In the genomic region with DNA sequence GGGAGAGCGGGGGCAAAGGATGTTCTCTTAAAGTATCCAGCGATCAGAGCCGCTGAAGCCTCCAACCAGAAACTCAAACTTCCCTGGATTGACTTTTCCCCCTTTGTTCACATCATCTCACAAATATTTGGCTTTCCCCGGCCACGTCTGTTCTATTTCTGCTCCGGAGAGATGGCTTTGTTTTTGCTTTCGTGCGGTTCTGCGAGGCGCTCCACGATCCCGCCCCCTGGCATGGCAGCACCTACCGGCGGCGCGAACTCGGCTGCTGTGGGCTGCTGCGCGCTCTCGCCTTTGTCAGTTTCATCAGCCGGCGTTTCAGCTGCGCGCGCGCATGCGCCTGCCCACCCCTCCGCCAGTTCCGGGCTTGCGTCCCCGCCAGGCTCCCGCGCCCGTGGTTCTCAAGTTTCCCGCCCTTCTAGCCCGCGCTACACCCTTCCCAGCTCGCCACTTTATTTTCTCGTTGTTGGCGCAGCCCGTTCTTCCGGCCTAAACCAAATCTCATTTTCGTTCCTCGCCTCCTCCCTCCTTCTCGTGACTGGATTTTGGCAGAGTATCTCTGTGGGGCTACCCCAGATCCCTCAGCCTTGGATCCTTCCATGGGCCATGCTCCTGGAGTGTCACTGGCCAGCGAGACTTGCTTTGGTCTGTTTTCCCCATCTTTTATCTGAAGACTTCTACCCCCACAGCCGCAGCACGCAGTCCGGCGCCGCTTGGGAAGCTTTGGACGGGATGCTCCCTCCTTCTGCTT, we compare ENCODE assay signal across 1 cellular context.
TF ChIP-seq lines count a peak whose summit lies in the region.

No MANE protein-coding gene starts in this region.

TF ChIP-seq in GM12878, 131 proteins besides CTCF, POLR2A, EP300 and RAD21 (continued from another document):
- TF ChIP-seq, protein P1, sequence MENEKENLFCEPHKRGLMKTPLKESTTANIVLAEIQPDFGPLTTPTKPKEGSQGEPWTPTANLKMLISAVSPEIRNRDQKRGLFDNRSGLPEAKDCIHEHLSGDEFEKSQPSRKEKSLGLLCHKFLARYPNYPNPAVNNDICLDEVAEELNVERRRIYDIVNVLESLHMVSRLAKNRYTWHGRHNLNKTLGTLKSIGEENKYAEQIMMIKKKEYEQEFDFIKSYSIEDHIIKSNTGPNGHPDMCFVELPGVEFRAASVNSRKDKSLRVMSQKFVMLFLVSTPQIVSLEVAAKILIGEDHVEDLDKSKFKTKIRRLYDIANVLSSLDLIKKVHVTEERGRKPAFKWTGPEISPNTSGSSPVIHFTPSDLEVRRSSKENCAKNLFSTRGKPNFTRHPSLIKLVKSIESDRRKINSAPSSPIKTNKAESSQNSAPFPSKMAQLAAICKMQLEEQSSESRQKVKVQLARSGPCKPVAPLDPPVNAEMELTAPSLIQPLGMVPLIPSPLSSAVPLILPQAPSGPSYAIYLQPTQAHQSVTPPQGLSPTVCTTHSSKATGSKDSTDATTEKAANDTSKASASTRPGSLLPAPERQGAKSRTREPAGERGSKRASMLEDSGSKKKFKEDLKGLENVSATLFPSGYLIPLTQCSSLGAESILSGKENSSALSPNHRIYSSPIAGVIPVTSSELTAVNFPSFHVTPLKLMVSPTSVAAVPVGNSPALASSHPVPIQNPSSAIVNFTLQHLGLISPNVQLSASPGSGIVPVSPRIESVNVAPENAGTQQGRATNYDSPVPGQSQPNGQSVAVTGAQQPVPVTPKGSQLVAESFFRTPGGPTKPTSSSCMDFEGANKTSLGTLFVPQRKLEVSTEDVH (IDR thresholded peaks at IDR 0.05; ENCODE audit: low read depth, partially characterized antibody), result peak; percentile 45
- TF ChIP-seq, protein P2, sequence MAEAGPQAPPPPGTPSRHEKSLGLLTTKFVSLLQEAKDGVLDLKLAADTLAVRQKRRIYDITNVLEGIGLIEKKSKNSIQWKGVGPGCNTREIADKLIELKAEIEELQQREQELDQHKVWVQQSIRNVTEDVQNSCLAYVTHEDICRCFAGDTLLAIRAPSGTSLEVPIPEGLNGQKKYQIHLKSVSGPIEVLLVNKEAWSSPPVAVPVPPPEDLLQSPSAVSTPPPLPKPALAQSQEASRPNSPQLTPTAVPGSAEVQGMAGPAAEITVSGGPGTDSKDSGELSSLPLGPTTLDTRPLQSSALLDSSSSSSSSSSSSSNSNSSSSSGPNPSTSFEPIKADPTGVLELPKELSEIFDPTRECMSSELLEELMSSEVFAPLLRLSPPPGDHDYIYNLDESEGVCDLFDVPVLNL (IDR thresholded peaks at IDR 0.05; ENCODE audit: low read depth, low read length), result peak; percentile 69
- TF ChIP-seq, protein P3, sequence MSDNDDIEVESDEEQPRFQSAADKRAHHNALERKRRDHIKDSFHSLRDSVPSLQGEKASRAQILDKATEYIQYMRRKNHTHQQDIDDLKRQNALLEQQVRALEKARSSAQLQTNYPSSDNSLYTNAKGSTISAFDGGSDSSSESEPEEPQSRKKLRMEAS (IDR thresholded peaks at IDR 0.05; ENCODE audit: low read depth, low read length), result 0 out of 2 replicates have a peak, but pooled peaks have one; percentile 64
- TF ChIP-seq NFXL1 (IDR thresholded peaks at IDR 0.05; ENCODE audit: borderline replicate concordance) (no peak), SMAD1 (IDR thresholded peaks at IDR 0.05; ENCODE audit: low read depth, partially characterized antibody) (no peak), RB1 (IDR thresholded peaks at IDR 0.05; ENCODE audit: borderline replicate concordance) (peak; percentile 88; the same call in 1 of the 2 replicates), MEF2A (IDR thresholded peaks at IDR 0.05; ENCODE audit: insufficient read depth, low read depth, low read length) (no peak), RBBP5 (conservative IDR thresholded peaks at IDR 0.05) (no peak), HDGF (IDR thresholded peaks at IDR 0.05) (no peak), GATAD2B (conservative IDR thresholded peaks at IDR 0.05; ENCODE audit: low read depth) (0 out of 2 replicates have a peak, but pooled peaks have one; percentile 33), RUNX3 (IDR thresholded peaks at IDR 0.05; ENCODE audit: low read length) (peak; percentile 42; the same call in 1 of the 2 replicates), SREBF2 (IDR thresholded peaks at IDR 0.05; ENCODE audit: low read length) (no peak), DPF2 (IDR thresholded peaks at IDR 0.05) (no peak), CBX5 (IDR thresholded peaks at IDR 0.05; ENCODE audit: low read depth) (no peak), ESRRA (IDR thresholded peaks at IDR 0.05; ENCODE audit: low read length) (no peak), KDM1A (IDR thresholded peaks at IDR 0.05; ENCODE audit: borderline replicate concordance) (no peak), CHD1 (IDR thresholded peaks at IDR 0.05; ENCODE audit: low read depth, low read length) (no peak), MEF2B (IDR thresholded peaks at IDR 0.05; ENCODE audit: partially characterized antibody, poor library complexity, severe bottlenecking) (no peak), LARP7 (IDR thresholded peaks at IDR 0.05) (peak; percentile 39; the same call in 1 of the 2 replicates), PKNOX1 (IDR thresholded peaks at IDR 0.05) (peak; percentile 73), SIN3A (IDR thresholded peaks at IDR 0.05; ENCODE audit: low read depth, low read length) (0 out of 2 replicates have a peak, but pooled peaks have one; percentile 14), BHLHE40 (IDR thresholded peaks at IDR 0.05; ENCODE audit: borderline replicate concordance in 1 of 2, low read depth in 2 of 2, low read length in 1 of 2) (peak in 1 of 2 experiments; percentile 22; a peak in 1 of 4 replicates), ZNF687 (IDR thresholded peaks at IDR 0.05) (0 out of 2 replicates have a peak, but pooled peaks have one; percentile 22), TBL1XR1 (IDR thresholded peaks at IDR 0.05; ENCODE audit: low read depth, low read length) (no peak)
- TF ChIP-seq, protein P4, sequence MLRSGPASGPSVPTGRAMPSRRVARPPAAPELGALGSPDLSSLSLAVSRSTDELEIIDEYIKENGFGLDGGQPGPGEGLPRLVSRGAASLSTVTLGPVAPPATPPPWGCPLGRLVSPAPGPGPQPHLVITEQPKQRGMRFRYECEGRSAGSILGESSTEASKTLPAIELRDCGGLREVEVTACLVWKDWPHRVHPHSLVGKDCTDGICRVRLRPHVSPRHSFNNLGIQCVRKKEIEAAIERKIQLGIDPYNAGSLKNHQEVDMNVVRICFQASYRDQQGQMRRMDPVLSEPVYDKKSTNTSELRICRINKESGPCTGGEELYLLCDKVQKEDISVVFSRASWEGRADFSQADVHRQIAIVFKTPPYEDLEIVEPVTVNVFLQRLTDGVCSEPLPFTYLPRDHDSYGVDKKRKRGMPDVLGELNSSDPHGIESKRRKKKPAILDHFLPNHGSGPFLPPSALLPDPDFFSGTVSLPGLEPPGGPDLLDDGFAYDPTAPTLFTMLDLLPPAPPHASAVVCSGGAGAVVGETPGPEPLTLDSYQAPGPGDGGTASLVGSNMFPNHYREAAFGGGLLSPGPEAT (IDR thresholded peaks at IDR 0.05; ENCODE audit: low read depth), result peak; percentile 36; the same call in 1 of the 2 replicates
- TF ChIP-seq, protein P5, sequence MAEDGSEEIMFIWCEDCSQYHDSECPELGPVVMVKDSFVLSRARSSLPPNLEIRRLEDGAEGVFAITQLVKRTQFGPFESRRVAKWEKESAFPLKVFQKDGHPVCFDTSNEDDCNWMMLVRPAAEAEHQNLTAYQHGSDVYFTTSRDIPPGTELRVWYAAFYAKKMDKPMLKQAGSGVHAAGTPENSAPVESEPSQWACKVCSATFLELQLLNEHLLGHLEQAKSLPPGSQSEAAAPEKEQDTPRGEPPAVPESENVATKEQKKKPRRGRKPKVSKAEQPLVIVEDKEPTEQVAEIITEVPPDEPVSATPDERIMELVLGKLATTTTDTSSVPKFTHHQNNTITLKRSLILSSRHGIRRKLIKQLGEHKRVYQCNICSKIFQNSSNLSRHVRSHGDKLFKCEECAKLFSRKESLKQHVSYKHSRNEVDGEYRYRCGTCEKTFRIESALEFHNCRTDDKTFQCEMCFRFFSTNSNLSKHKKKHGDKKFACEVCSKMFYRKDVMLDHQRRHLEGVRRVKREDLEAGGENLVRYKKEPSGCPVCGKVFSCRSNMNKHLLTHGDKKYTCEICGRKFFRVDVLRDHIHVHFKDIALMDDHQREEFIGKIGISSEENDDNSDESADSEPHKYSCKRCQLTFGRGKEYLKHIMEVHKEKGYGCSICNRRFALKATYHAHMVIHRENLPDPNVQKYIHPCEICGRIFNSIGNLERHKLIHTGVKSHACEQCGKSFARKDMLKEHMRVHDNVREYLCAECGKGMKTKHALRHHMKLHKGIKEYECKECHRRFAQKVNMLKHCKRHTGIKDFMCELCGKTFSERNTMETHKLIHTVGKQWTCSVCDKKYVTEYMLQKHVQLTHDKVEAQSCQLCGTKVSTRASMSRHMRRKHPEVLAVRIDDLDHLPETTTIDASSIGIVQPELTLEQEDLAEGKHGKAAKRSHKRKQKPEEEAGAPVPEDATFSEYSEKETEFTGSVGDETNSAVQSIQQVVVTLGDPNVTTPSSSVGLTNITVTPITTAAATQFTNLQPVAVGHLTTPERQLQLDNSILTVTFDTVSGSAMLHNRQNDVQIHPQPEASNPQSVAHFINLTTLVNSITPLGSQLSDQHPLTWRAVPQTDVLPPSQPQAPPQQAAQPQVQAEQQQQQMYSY (CRISPR knock-in tag; IDR thresholded peaks at IDR 0.05), result no peak
TF ChIP-seq in GM12878: peak in this region for 14.
